35 cellular contexts compared by ENCODE assay signal in genomic region chr14:74260525-74261233, GRCh38. TPM values are rescaled to one million over a fixed set of nuclear protein-coding genes. Genes with fewer than 3 reads are reported as not detected.
"Had no signal": no experiment of that assay in that cellular context is flagged by ENCODE, and none has a peak within 500 bp of the region (broad histone marks: within the 10 kb centered on the region; RNA-seq: fewer than 3 reads in every experiment).

No MANE protein-coding gene starts in this region.

- H3K36me3 ChIP-seq: left lung, neutrophil, ovary, prostate gland, tibial nerve, upper lobe of left lung, vagina had no signal

- H3K4me3 Mint-ChIP-seq: memory B cell; natural killer cell treated with Interleukin-12 subunit alpha and Interleukin-12 subunit beta and Interleukin-15 and Interleukin-18, amount 100 ng/mL, for 72 hours; stimulated activated memory B cell treated with anti-CD40 and anti-IgM and Interleukin-4, amounts not matched to agents 10 μg/mL and 1 μg/mL and 100 μg/mL, for 72 hours; stimulated activated naive CD8-positive, alpha-beta T cell treated with anti-CD3 and anti-CD28 coated beads, Interleukin-15, amount 100 ng/mL, for 72 hours had no signal

- DNase-seq: hippocampal formation; kidney; left colon; left lung; midbrain; mucosa of descending colon; naive thymus-derived CD4-positive, alpha-beta T cell; occipital lobe; ovary; retina; right cardiac atrium; stimulated activated CD4-positive, alpha-beta T cell treated with anti-CD3 and anti-CD28 coated beads, Interleukin-1b, Interleukin-23, amount 100 ng/mL, for 48 hours; stimulated activated CD4-positive, alpha-beta T cell treated with anti-CD3 and anti-CD28 coated beads, Interleukin-2, amount 100 ng/mL, for 48 hours; stimulated activated CD4-positive, alpha-beta T cell treated with anti-CD3 and anti-CD28 coated beads, Interleukin-4, amount 100 ng/mL, for 4 hours; stimulated activated CD8-positive, alpha-beta memory T cell treated with anti-CD3 and anti-CD28 coated beads, Interleukin-4, amount 100 ng/mL, for 48 hours; stimulated activated naive CD4-positive, alpha-beta T cell treated with Interleukin-2 at 50 U/mL for 16 hours; stimulated activated naive CD8-positive, alpha-beta T cell treated with anti-CD3 and anti-CD28 coated beads, Interleukin-15, amount 100 ng/mL, for 72 hours; substantia nigra had no signal

- H3K4me3 ChIP-seq: left lung, lung, mucosa of descending colon, ovary, prostate gland, smooth muscle cell, tibial nerve, upper lobe of left lung, vagina had no signal

- H3K27me3 ChIP-seq: ovary, vagina had no signal

- H3K36me3 Mint-ChIP-seq: memory B cell; naive thymus-derived CD4-positive, alpha-beta T cell; natural killer cell treated with Interleukin-12 subunit alpha and Interleukin-12 subunit beta and Interleukin-15 and Interleukin-18, amount 100 ng/mL, for 72 hours; stimulated activated memory B cell treated with anti-CD40 and anti-IgM and Interleukin-4, amounts not matched to agents 10 μg/mL and 1 μg/mL and 100 μg/mL, for 72 hours had no signal

- H3K27ac ChIP-seq: left lung, neutrophil, ovary, prostate gland, tibial nerve, upper lobe of left lung, vagina had no signal

- ATAC-seq: left colon; left lung; mucosa of descending colon; naive thymus-derived CD4-positive, alpha-beta T cell; natural killer cell treated with Interleukin-12 subunit alpha and Interleukin-12 subunit beta and Interleukin-15 and Interleukin-18, amount 100 ng/mL, for 72 hours; right cardiac atrium; stimulated activated memory B cell treated with anti-CD40 and anti-IgM and Interleukin-4, amounts not matched to agents 10 μg/mL and 1 μg/mL and 100 μg/mL, for 72 hours; stimulated activated naive CD8-positive, alpha-beta T cell treated with anti-CD3 and anti-CD28 coated beads, Interleukin-15, amount 100 ng/mL, for 72 hours had no signal

- H3K9me3 ChIP-seq: left lung, mucosa of descending colon, neutrophil, ovary, prostate gland, tibial nerve, upper lobe of left lung, vagina had no signal

- H3K9me3 Mint-ChIP-seq: memory B cell; naive thymus-derived CD4-positive, alpha-beta T cell; natural killer cell treated with Interleukin-12 subunit alpha and Interleukin-12 subunit beta and Interleukin-15 and Interleukin-18, amount 100 ng/mL, for 72 hours; stimulated activated memory B cell treated with anti-CD40 and anti-IgM and Interleukin-4, amounts not matched to agents 10 μg/mL and 1 μg/mL and 100 μg/mL, for 72 hours; stimulated activated naive CD8-positive, alpha-beta T cell treated with anti-CD3 and anti-CD28 coated beads, Interleukin-15, amount 100 ng/mL, for 72 hours had no signal

- H3K27ac Mint-ChIP-seq: memory B cell; naive thymus-derived CD4-positive, alpha-beta T cell; natural killer cell treated with Interleukin-12 subunit alpha and Interleukin-12 subunit beta and Interleukin-15 and Interleukin-18, amount 100 ng/mL, for 72 hours; stimulated activated memory B cell treated with anti-CD40 and anti-IgM and Interleukin-4, amounts not matched to agents 10 μg/mL and 1 μg/mL and 100 μg/mL, for 72 hours; stimulated activated naive CD8-positive, alpha-beta T cell treated with anti-CD3 and anti-CD28 coated beads, Interleukin-15, amount 100 ng/mL, for 72 hours had no signal

RNA-seq across cellular contexts. Expression of gene VSX2, which starts 21.4 kb away (rescaled TPM):
- total RNA-seq: kidney; left colon; left lung; lower leg skin; lung; mesenteric fat pad; mucosa of descending colon; myocyte; naive thymus-derived CD4-positive, alpha-beta T cell; natural killer cell treated with Interleukin-12 subunit alpha and Interleukin-12 subunit beta and Interleukin-15 and Interleukin-18, amount 100 ng/mL, for 72 hours; occipital lobe; ovary; prostate gland; right cardiac atrium; skeletal muscle tissue; smooth muscle cell; temporal lobe; tibial nerve; urinary bladder; vagina had no signal
- polyA plus RNA-seq: lung; naive thymus-derived CD4-positive, alpha-beta T cell; neural cell; ovary; right cardiac atrium; smooth muscle cell; urinary bladder had no signal
